In the genomic region with DNA sequence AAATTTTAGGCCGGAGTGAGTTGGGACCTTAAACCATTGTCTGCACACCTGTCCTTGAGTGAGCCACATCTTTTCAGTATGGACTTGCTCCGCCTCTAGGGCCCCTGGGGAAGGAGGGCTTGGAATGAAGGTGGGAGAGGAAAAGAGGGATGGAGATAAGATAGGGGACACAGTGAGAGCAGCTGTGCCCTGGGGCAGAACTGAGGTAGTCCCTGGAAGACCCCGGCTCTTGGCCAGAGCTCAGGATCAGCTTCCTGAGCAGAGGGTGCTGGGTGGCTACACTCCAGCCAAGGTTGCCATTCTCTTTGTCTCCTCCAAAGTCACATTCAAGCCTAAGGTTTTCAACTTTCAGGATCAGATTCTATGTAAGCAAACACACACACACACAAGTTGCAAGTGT, we compare ENCODE assay signal across 26 cellular contexts.
"Had no signal": no experiment of that assay in that cellular context is flagged by ENCODE, and none has a peak within 500 bp of the region (broad histone marks: within the 10 kb centered on the region; RNA-seq: fewer than 3 reads in every experiment).

No MANE protein-coding gene starts in this region.

- H3K9me3 ChIP-seq: breast epithelium, colonic mucosa, right lobe of liver, thoracic aorta, vagina had no signal

- H3K27me3 ChIP-seq: breast epithelium, colonic mucosa, dorsolateral prefrontal cortex, right lobe of liver, vagina had no signal

- DNase-seq: activated CD4-positive, alpha-beta T cell treated with anti-CD3 and anti-CD28 coated beads, Interleukin-2, amount 10 ng/mL, durations not matched to agents 7 days and 5 days; activated naive CD8-positive, alpha-beta T cell treated with anti-CD3 and anti-CD28 coated beads for 36 hours; activated T-cell treated with anti-CD3 and anti-CD28 coated beads, Interleukin-2, amount 50 U/mL, for 1 hour; colonic mucosa; effector memory CD8-positive, alpha-beta T cell; foreskin melanocyte; hippocampal formation; left ventricle myocardium superior; mammary epithelial cell; nephron progenitor cell; nucleus accumbens; right lobe of liver; small intestine; stimulated activated CD4-positive, alpha-beta T cell treated with anti-CD3 and anti-CD28 coated beads, Interleukin-2, amount 100 ng/mL, for 48 hours; stimulated activated naive CD4-positive, alpha-beta T cell treated with Interleukin-2 at 50 U/mL for 16 hours had no signal

- H3K4me3 Mint-ChIP-seq: activated CD4-positive, alpha-beta T cell treated with anti-CD3 and anti-CD28 coated beads, Interleukin-2, amount 10 ng/mL, durations not matched to agents 7 days and 5 days; activated naive CD8-positive, alpha-beta T cell treated with anti-CD3 and anti-CD28 coated beads for 36 hours; central memory CD8-positive, alpha-beta T cell; effector memory CD8-positive, alpha-beta T cell; mesothelial cell of epicardium; nephron progenitor cell; T-helper 2 cell treated with Interferon-gamma antibody and Interleukin-4, amounts not matched to agents 5 μg/mL and 100 μg/mL, for 36 hours; type B pancreatic cell had no signal

- H3K27ac Mint-ChIP-seq: activated CD4-positive, alpha-beta T cell treated with anti-CD3 and anti-CD28 coated beads, Interleukin-2, amount 10 ng/mL, durations not matched to agents 7 days and 5 days; activated naive CD8-positive, alpha-beta T cell treated with anti-CD3 and anti-CD28 coated beads for 36 hours; mesothelial cell of epicardium; nephron progenitor cell; T-helper 2 cell treated with Interferon-gamma antibody and Interleukin-4, amounts not matched to agents 5 μg/mL and 100 μg/mL, for 36 hours; type B pancreatic cell had no signal

- H3K27me3 Mint-ChIP-seq: activated CD4-positive, alpha-beta T cell treated with anti-CD3 and anti-CD28 coated beads, Interleukin-2, amount 10 ng/mL, durations not matched to agents 7 days and 5 days; activated naive CD8-positive, alpha-beta T cell treated with anti-CD3 and anti-CD28 coated beads for 36 hours; central memory CD8-positive, alpha-beta T cell; effector memory CD8-positive, alpha-beta T cell had no signal

- H3K4me3 ChIP-seq: breast epithelium, colonic mucosa, dorsolateral prefrontal cortex, right lobe of liver, thoracic aorta, vagina had no signal

- H3K36me3 Mint-ChIP-seq: mesothelial cell of epicardium, type B pancreatic cell had no signal

- H3K9me3 Mint-ChIP-seq: activated CD4-positive, alpha-beta T cell treated with anti-CD3 and anti-CD28 coated beads, Interleukin-2, amount 10 ng/mL, durations not matched to agents 7 days and 5 days; activated naive CD8-positive, alpha-beta T cell treated with anti-CD3 and anti-CD28 coated beads for 36 hours; central memory CD8-positive, alpha-beta T cell; effector memory CD8-positive, alpha-beta T cell; mesothelial cell of epicardium; nephron progenitor cell; T-helper 2 cell treated with Interferon-gamma antibody and Interleukin-4, amounts not matched to agents 5 μg/mL and 100 μg/mL, for 36 hours; type B pancreatic cell had no signal

- ATAC-seq: activated CD4-positive, CD25-positive, alpha-beta regulatory T cell treated with anti-CD3 and anti-CD28 coated beads, Interleukin-2, amount 50 U/mL, for 24 hours; effector memory CD8-positive, alpha-beta T cell; esophagus mucosa; left ventricle myocardium superior; right lobe of liver had no signal

- H3K4me1 ChIP-seq: breast epithelium, right lobe of liver had no signal

- H3K36me3 ChIP-seq: breast epithelium, colonic mucosa, right lobe of liver, thoracic aorta, vagina had no signal

- H3K27ac ChIP-seq: breast epithelium, colonic mucosa, right lobe of liver, thoracic aorta, vagina, VCaP had no signal
